In the genomic region with DNA sequence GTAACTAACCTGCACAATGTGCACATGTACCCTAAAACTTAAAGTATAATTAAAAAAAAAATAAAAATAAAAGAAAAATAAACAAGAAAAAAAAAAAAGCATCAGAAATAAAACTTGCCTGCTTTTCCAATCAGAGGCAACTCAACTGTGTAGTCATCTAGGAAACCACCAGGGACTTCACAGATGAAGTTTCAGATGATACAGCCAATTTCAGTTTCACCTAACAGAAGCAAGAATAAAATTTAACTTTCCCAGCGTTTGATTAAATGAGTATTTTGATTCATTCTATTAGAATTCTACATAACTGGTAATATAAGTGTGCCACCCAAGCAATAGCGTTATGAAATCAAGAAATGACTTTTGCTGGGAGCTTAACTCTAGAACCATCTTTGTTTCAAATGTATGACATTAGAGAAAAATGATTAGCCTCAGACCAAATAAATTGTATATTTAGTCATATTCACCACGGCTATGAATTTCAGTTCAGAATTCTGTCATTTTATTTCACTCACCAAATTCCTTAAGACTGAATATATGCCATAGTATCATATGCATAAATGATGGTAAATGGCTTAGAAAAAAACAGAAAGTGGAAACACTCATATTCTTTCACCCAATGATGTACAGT, we compare ENCODE assay signal across 15 cellular contexts.
DNase-seq lines count a peak whose midpoint lies in the region; ATAC-seq, FAIRE-seq and TF ChIP-seq lines count a peak whose summit lies in the region.
"Had no signal": no experiment of that assay in that cellular context is flagged by ENCODE, and none has a peak within 500 bp of the region (broad histone marks: within the 10 kb centered on the region; RNA-seq: fewer than 3 reads in every experiment).

No MANE protein-coding gene starts in this region.

- peak; percentile 15 to 37; a peak in 1 of 4 replicates for TF ChIP-seq EP300 in GM12878 (IDR thresholded peaks at IDR 0.05; ENCODE audit: borderline replicate concordance in 1 of 2, control insufficient read depth in 1 of 2, low read depth in 2 of 2, low read length in 2 of 2)

- H3K4me3 Mint-ChIP-seq in activated T-cell treated with anti-CD3 and anti-CD28 coated beads, Interleukin-2, amount 50 U/mL, for 72 hours: no peak overlapping the region
- H3K4me3 Mint-ChIP-seq: activated T-helper 1 cell treated with anti-CD3 and anti-CD28 coated beads, Interleukin-12 subunit alpha, Interleukin-12 subunit beta, Interleukin-2, Interleukin-4 antibody, amounts not matched to agents 30 ng/mL and 10 ng/mL and 1 ng/mL, durations not matched to agents 14 hours and 24 hours and 36 hours; neural progenitor cell; WTC11 had no signal

- in situ Hi-C loops in GM12878 (cut with MboI): no loop called here

- TF ChIP-seq RAD21 in GM12878 (IDR thresholded peaks at IDR 0.05; ENCODE audit: insufficient read depth, low read depth, low read length): no peak

- no peak overlapping the region for H3K4me3 ChIP-seq in GM12878
- no peak overlapping the region for H3K4me3 ChIP-seq in SJCRH30
- H3K4me3 ChIP-seq: neural progenitor cell, skin epidermis had no signal

- H3K4me2 ChIP-seq in GM12878 (ENCODE audit: control insufficient read depth, insufficient read depth): peak overlapping the region; percentile 28; the same call in 1 of the 2 replicates
- H3K4me2 ChIP-seq: neural progenitor cell had no signal

- no peak for TF ChIP-seq POLR2A in GM12878 (IDR thresholded peaks at IDR 0.05; ENCODE audit: low read depth, low read length)

- H3K27me3 Mint-ChIP-seq in activated T-cell treated with anti-CD3 and anti-CD28 coated beads, Interleukin-2, amount 50 U/mL, for 72 hours (ENCODE audit: low read depth): no peaks in the 10 kb centered on the region

- H3K4me1 ChIP-seq in GM12878 (ENCODE audit: control insufficient read depth, insufficient read depth, low read length) (peaks cover 9% of the 10 kb centered on the region; the same call in 1 of the 2 replicates), SJCRH30 (no peaks in the 10 kb centered on the region)
- H3K4me1 ChIP-seq: neural progenitor cell had no signal

- no peak overlapping the region for H3K27ac Mint-ChIP-seq in activated T-cell treated with anti-CD3 and anti-CD28 coated beads, Interleukin-2, amount 50 U/mL, for 72 hours
- H3K27ac Mint-ChIP-seq: activated T-helper 1 cell treated with anti-CD3 and anti-CD28 coated beads, Interleukin-12 subunit alpha, Interleukin-12 subunit beta, Interleukin-2, Interleukin-4 antibody, amounts not matched to agents 30 ng/mL and 10 ng/mL and 1 ng/mL, durations not matched to agents 14 hours and 24 hours and 36 hours; neural progenitor cell; WTC11 had no signal

- WGBS in GM12878 (ENCODE audit: insufficient coverage, insufficient replicate concordance, low lambda C conversion rate, missing lambda C conversion rate): 0% methylated on average over 3 of the region's 3 CpGs

- peaks cover 22% of the 10 kb centered on the region for H3K4me1 Mint-ChIP-seq in activated T-cell treated with anti-CD3 and anti-CD28 coated beads, Interleukin-2, amount 50 U/mL, for 72 hours (ENCODE audit: low read depth)
- H3K4me1 Mint-ChIP-seq: neural progenitor cell had no signal

- peak; percentile 49 to 60 for ATAC-seq in activated T-cell treated with anti-CD3 and anti-CD28 coated beads, Interleukin-2, amount 50 U/mL, for 72 hours (replicated peaks in 1 of 2)
- ATAC-seq in GM21360 (IDR thresholded peaks at IDR 0.05; ENCODE audit: unreplicated experiment): peak; percentile 63
- peak; percentile 75 for ATAC-seq in HG02943 (IDR thresholded peaks at IDR 0.05; ENCODE audit: low read depth, unreplicated experiment)
- peak; percentile 86 for ATAC-seq in GM12878
- ATAC-seq: WTC11 had no signal

- DNase-seq in activated T-cell treated with anti-CD3 and anti-CD28 coated beads, Interleukin-2, amount 50 U/mL, for 72 hours: peak in 1 of 2 donors; percentile 2
- DNase-seq in activated T-cell treated with anti-CD3 and anti-CD28 coated beads for 4 hours (no peak), GM12878 (ENCODE audit: low read depth, low spot score) (peak; percentile 34), NCI-H2107 (lab: John Stamatoyannopoulos, UW) (no peak), SJCRH30 (no peak), NCI-H2081 (lab: John Stamatoyannopoulos, UW) (no peak)
- DNase-seq: glutamatergic neuron, NCI-H187 treated with DMSO at 0.1 percent for 48 hours had no signal

- H3K9me3 ChIP-seq in GM12878 (replicated peaks; ENCODE audit: control insufficient read depth, insufficient read depth, low read length) (peaks cover 9% of the 10 kb centered on the region), SJCRH30 (replicated peaks) (no peaks in the 10 kb centered on the region)

- CTCF ChIA-PET in GM12878 (lab: Yijun Ruan, JAX): no interaction called here

- H3K27ac ChIP-seq in GM12878 (ENCODE audit: control insufficient read depth, insufficient read depth) (peak overlapping the region; percentile 79), SJCRH30 (no peak overlapping the region)
- H3K27ac ChIP-seq: neural progenitor cell, skin epidermis had no signal

- no peaks in the 10 kb centered on the region for H3K27me3 ChIP-seq in GM12878 (replicated peaks in 1 of 2; ENCODE audit: control insufficient read depth in 2 of 2, insufficient read depth in 2 of 2, low read length in 1 of 2)
- no peaks in the 10 kb centered on the region for H3K27me3 ChIP-seq in SJCRH30
- H3K27me3 ChIP-seq: neural progenitor cell had no signal

- BruUV-seq in GM12878 (replicated peaks; lab: Mats Ljungman, UMichigan): no TSS peak

- H3K9me3 Mint-ChIP-seq in activated T-cell treated with anti-CD3 and anti-CD28 coated beads, Interleukin-2, amount 50 U/mL, for 72 hours: no peaks in the 10 kb centered on the region
- H3K9me3 Mint-ChIP-seq: neural progenitor cell, WTC11 had no signal

- no peaks in the 10 kb centered on the region for H3K36me3 ChIP-seq in GM12878 (ENCODE audit: control insufficient read depth in 2 of 2, insufficient read depth in 2 of 2, low read length in 1 of 2)
- 0 out of 2 replicates have a peak, but pooled peaks cover 3% of the 10 kb centered on the region for H3K36me3 ChIP-seq in SJCRH30
- H3K36me3 ChIP-seq: neural progenitor cell had no signal

- no peaks in the 10 kb centered on the region for H3K36me3 Mint-ChIP-seq in activated T-cell treated with anti-CD3 and anti-CD28 coated beads, Interleukin-2, amount 50 U/mL, for 72 hours (ENCODE audit: insufficient read depth in 2 of 2)
- H3K36me3 Mint-ChIP-seq: neural progenitor cell, WTC11 had no signal

- SMC1A ChIA-PET in GM12878 (lab: Charles Lee; ENCODE audit: uncharacterized antibody, unreplicated experiment): interaction anchor here (0.6 kb wide), 1 partner anchor 374 kb away, joined by 4 read pairs; no protein-coding TSS in a partner anchor

- H4K20me1 ChIP-seq in GM12878 (ENCODE audit: control insufficient read depth, insufficient read depth): no peaks in the 10 kb centered on the region

- intact Hi-C loops in GM12878 (cut with micrococcal nuclease; ENCODE audit: unreplicated experiment): loop anchor here (5.0 to 10.0 kb wide), 3 partner anchors 37 to 373 kb away; no protein-coding TSS in a partner anchor

- RAD21 ChIA-PET in GM12878 (lab: Charles Lee; ENCODE audit: unreplicated experiment): no interaction called here

- no peak for TF ChIP-seq CTCF in GM12878 (IDR thresholded peaks at IDR 0.05 in 2 of 3, conservative IDR thresholded peaks at IDR 0.05 in 1 of 3; ENCODE audit: control insufficient read depth in 2 of 3, extremely low read depth in 1 of 3, insufficient read depth in 1 of 3, low read depth in 3 of 3, low read length in 3 of 3)

- peak overlapping the region; percentile 12; the same call in 1 of the 2 replicates for H3K9ac ChIP-seq in GM12878 (ENCODE audit: control insufficient read depth, insufficient read depth, low read length)
- H3K9ac ChIP-seq: neural progenitor cell had no signal

- POLR2A ChIA-PET in GM12878 (lab: Charles Lee): no interaction called here

- FAIRE-seq in GM12878 (lab: Jason Lieb, UNC): peak; percentile 44
- FAIRE-seq: endometrium had no signal

- H3K79me2 ChIP-seq in GM12878 (ENCODE audit: control insufficient read depth, insufficient read depth, low read length): no peaks in the 10 kb centered on the region

- H2AFZ ChIP-seq in GM12878 (ENCODE audit: control insufficient read depth, low read depth, low read length): no peak overlapping the region
- H2AFZ ChIP-seq: neural progenitor cell had no signal

TF ChIP-seq in GM12878, 131 proteins besides CTCF, POLR2A, EP300 and RAD21 (continues in another document):
- TF ChIP-seq, protein P1, sequence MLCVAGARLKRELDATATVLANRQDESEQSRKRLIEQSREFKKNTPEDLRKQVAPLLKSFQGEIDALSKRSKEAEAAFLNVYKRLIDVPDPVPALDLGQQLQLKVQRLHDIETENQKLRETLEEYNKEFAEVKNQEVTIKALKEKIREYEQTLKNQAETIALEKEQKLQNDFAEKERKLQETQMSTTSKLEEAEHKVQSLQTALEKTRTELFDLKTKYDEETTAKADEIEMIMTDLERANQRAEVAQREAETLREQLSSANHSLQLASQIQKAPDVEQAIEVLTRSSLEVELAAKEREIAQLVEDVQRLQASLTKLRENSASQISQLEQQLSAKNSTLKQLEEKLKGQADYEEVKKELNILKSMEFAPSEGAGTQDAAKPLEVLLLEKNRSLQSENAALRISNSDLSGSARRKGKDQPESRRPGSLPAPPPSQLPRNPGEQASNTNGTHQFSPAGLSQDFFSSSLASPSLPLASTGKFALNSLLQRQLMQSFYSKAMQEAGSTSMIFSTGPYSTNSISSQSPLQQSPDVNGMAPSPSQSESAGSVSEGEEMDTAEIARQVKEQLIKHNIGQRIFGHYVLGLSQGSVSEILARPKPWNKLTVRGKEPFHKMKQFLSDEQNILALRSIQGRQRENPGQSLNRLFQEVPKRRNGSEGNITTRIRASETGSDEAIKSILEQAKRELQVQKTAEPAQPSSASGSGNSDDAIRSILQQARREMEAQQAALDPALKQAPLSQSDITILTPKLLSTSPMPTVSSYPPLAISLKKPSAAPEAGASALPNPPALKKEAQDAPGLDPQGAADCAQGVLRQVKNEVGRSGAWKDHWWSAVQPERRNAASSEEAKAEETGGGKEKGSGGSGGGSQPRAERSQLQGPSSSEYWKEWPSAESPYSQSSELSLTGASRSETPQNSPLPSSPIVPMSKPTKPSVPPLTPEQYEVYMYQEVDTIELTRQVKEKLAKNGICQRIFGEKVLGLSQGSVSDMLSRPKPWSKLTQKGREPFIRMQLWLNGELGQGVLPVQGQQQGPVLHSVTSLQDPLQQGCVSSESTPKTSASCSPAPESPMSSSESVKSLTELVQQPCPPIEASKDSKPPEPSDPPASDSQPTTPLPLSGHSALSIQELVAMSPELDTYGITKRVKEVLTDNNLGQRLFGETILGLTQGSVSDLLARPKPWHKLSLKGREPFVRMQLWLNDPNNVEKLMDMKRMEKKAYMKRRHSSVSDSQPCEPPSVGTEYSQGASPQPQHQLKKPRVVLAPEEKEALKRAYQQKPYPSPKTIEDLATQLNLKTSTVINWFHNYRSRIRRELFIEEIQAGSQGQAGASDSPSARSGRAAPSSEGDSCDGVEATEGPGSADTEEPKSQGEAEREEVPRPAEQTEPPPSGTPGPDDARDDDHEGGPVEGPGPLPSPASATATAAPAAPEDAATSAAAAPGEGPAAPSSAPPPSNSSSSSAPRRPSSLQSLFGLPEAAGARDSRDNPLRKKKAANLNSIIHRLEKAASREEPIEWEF (IDR thresholded peaks at IDR 0.05; ENCODE audit: insufficient replicate concordance, low read depth, low read length): peak; percentile 56
- peak; percentile 38 to 56; a peak in 2 of 4 replicates for TF ChIP-seq IKZF2 (IDR thresholded peaks at IDR 0.05)
- TF ChIP-seq MEF2A (IDR thresholded peaks at IDR 0.05; ENCODE audit: insufficient read depth, low read depth, low read length): no peak
